ENCODE assay signal across 9 cellular contexts in genomic region chr3:69092030-69092513, GRCh38. TPM values are rescaled to one million over a fixed set of nuclear protein-coding genes. Genes with fewer than 3 reads are reported as not detected.
DNase-seq lines count a peak whose midpoint lies in the region; ATAC-seq and TF ChIP-seq lines count a peak whose summit lies in the region.
"Had no signal": no experiment of that assay in that cellular context is flagged by ENCODE, and none has a peak within 500 bp of the region (broad histone marks: within the 10 kb centered on the region; RNA-seq: fewer than 3 reads in every experiment).

No MANE protein-coding gene starts in this region.

- H3K9me3 Mint-ChIP-seq in brain (no peaks in the 10 kb centered on the region), neural progenitor cell (no peaks in the 10 kb centered on the region)

- H3K9me2 ChIP-seq in Karpas-422 (replicated peaks; ENCODE audit: insufficient read depth, low read length), result no peaks in the 10 kb centered on the region

- peaks cover 30% of the 10 kb centered on the region for H3K79me2 ChIP-seq in Karpas-422 (ENCODE audit: low read length)
- peaks cover 17% of the 10 kb centered on the region for H3K79me2 ChIP-seq in neural progenitor cell (ENCODE audit: low read depth)

- H3K4me3 Mint-ChIP-seq in brain, result peak overlapping the region in 4 of 5 experiments; percentile 45 to 67 (median 56)
- no peak overlapping the region for H3K4me3 Mint-ChIP-seq in neural progenitor cell

- H3K27me3 ChIP-seq in GM06990 (replicated peaks; ENCODE audit: control insufficient read depth, insufficient read depth, low read length) (no peaks in the 10 kb centered on the region), Karpas-422 (ENCODE audit: low read length) (no peaks in the 10 kb centered on the region), neural progenitor cell (no peaks in the 10 kb centered on the region), SJCRH30 (no peaks in the 10 kb centered on the region), MG63 (no peaks in the 10 kb centered on the region)

- H3F3A ChIP-seq in neural progenitor cell (ENCODE audit: low read depth), result no peaks in the 10 kb centered on the region

- peak; percentile 66 for ATAC-seq in GM21529 (IDR thresholded peaks at IDR 0.05; ENCODE audit: unreplicated experiment)

- H3K27ac ChIP-seq in Karpas-422 (ENCODE audit: low read length) (peak overlapping the region; percentile 73), neural progenitor cell (peak overlapping the region; percentile 60), SJCRH30 (no peak overlapping the region)

- H3K4me1 Mint-ChIP-seq in brain (peaks cover 84% of the 10 kb centered on the region), neural progenitor cell (peaks cover 22% of the 10 kb centered on the region)

- H3K4me1 ChIP-seq in Karpas-422 (ENCODE audit: low read length), result peaks cover 50% of the 10 kb centered on the region
- H3K4me1 ChIP-seq in neural progenitor cell, result peaks cover 10% of the 10 kb centered on the region
- peaks cover 12% of the 10 kb centered on the region for H3K4me1 ChIP-seq in SJCRH30

- H3K9ac ChIP-seq in Karpas-422 (ENCODE audit: low read length) (peak overlapping the region; percentile 63), neural progenitor cell (no peak overlapping the region)

- H3K4me2 ChIP-seq in Karpas-422 (ENCODE audit: low read depth, low read length, poor library complexity, severe bottlenecking), result peak overlapping the region; percentile 56
- H3K4me2 ChIP-seq in neural progenitor cell, result peak overlapping the region; percentile 59

- no peaks in the 10 kb centered on the region; the same call in 1 of the 2 replicates for H3K36me3 ChIP-seq in GM06990 (ENCODE audit: control insufficient read depth, insufficient read depth, low read length)
- H3K36me3 ChIP-seq in Karpas-422 (ENCODE audit: insufficient read depth, low read length), result no peaks in the 10 kb centered on the region
- H3K36me3 ChIP-seq in neural progenitor cell, result no peaks in the 10 kb centered on the region
- H3K36me3 ChIP-seq in SJCRH30, result no peaks in the 10 kb centered on the region
- peaks cover 9% of the 10 kb centered on the region for H3K36me3 ChIP-seq in MG63

- DNase-seq in GM06990 (ENCODE audit: extremely low read depth, insufficient read length) (peak; percentile 46), Karpas-422 (peak; percentile 78), neural progenitor cell (ENCODE audit: low spot score) (peak; percentile 46), GOT3 (lab: John Stamatoyannopoulos, UW) (no peak), SJCRH30 (no peak), MG63 (no peak)

- no peaks in the 10 kb centered on the region for H3K9me3 ChIP-seq in Karpas-422 (ENCODE audit: low read length)
- H3K9me3 ChIP-seq in neural progenitor cell (ENCODE audit: low read depth), result no peaks in the 10 kb centered on the region
- H3K9me3 ChIP-seq in SJCRH30 (replicated peaks), result no peaks in the 10 kb centered on the region
- H3K9me3 ChIP-seq in MG63, result no peaks in the 10 kb centered on the region

- H2AFZ ChIP-seq in Karpas-422 (ENCODE audit: low read length), result peak overlapping the region; percentile 80
- H2AFZ ChIP-seq in neural progenitor cell (replicated peaks), result no peak overlapping the region

- no peaks in the 10 kb centered on the region for H4K20me1 ChIP-seq in Karpas-422 (ENCODE audit: insufficient read depth, low read depth, low read length)
- H4K20me1 ChIP-seq in neural progenitor cell (ENCODE audit: low read depth), result peaks cover 6% of the 10 kb centered on the region

- no peak for TF ChIP-seq CTCF in GM06990 (IDR thresholded peaks at IDR 0.05; ENCODE audit: insufficient read depth, low read length, poor library complexity, severe bottlenecking)
- no peak for TF ChIP-seq CTCF in brain (conservative IDR thresholded peaks at IDR 0.05)
- TF ChIP-seq CTCF in neural progenitor cell (IDR thresholded peaks at IDR 0.05), result no peak

- H3K27ac Mint-ChIP-seq in brain (peak overlapping the region; percentile 10 to 93 (median 77)), neural progenitor cell (no peak overlapping the region)

- H3K27me3 Mint-ChIP-seq in brain (no peaks in the 10 kb centered on the region), neural progenitor cell (ENCODE audit: insufficient read depth, low read depth) (peaks cover 2% of the 10 kb centered on the region)

- H3K4me3 ChIP-seq in GM06990 (replicated peaks; ENCODE audit: low read depth, low read length) (peak overlapping the region; percentile 8; the same call in 1 of the 2 replicates), Karpas-422 (ENCODE audit: low read length) (peak overlapping the region; percentile 43; the same call in 1 of the 2 replicates), neural progenitor cell (no peak overlapping the region), SJCRH30 (no peak overlapping the region), MG63 (no peak overlapping the region)

- H3K36me3 Mint-ChIP-seq in brain (peaks cover 35% of the 10 kb centered on the region), neural progenitor cell (peaks cover 2% of the 10 kb centered on the region)

RNA-seq across cellular contexts. Expression of gene ARL6IP5, which starts 7.3 kb away (rescaled TPM):
- 16.6 and 40.7 TPM in 2 replicates for total RNA-seq in Karpas-422 (2014; rRNA removed; shearing (Covaris generic); ENCODE audit: low replicate concordance)
- polyA plus RNA-seq in brain (ENCODE audit: insufficient read depth, low read depth, low replicate concordance), result 76.3 TPM
- total RNA-seq in neural progenitor cell (ENCODE audit: low replicate concordance), result 50.5 and 72.4 TPM in 2 replicates
- 29.4 and 30.5 TPM in 2 replicates for total RNA-seq in SJCRH30 (2014; rRNA removed; shearing (Covaris generic))
- total RNA-seq in MG63 (2014; rRNA removed; shearing (Covaris generic); ENCODE audit: low replicate concordance), result 48.3 and 67.5 TPM in 2 replicates

RNA-seq across cellular contexts. Expression of gene UBA3, which starts 11.9 kb away (rescaled TPM):
- total RNA-seq in Karpas-422 (2014; rRNA removed; shearing (Covaris generic); ENCODE audit: low replicate concordance), result 58.8 and 83.2 TPM in 2 replicates
- polyA plus RNA-seq in brain (ENCODE audit: insufficient read depth, low read depth, low replicate concordance), result 19.0 TPM
- 102 and 144 TPM in 2 replicates for total RNA-seq in neural progenitor cell (ENCODE audit: low replicate concordance)
- total RNA-seq in SJCRH30 (2014; rRNA removed; shearing (Covaris generic)), result 41.0 and 48.4 TPM in 2 replicates
- 47.2 and 47.4 TPM in 2 replicates for total RNA-seq in MG63 (2014; rRNA removed; shearing (Covaris generic); ENCODE audit: low replicate concordance)

RNA-seq across cellular contexts. Expression of gene LMOD3, which starts 30.3 kb away (rescaled TPM):
- total RNA-seq in Karpas-422 (2014; rRNA removed; shearing (Covaris generic); ENCODE audit: low replicate concordance), result not detected in 2 replicates
- polyA plus RNA-seq in brain (ENCODE audit: insufficient read depth, low read depth, low replicate concordance), result 0.15 TPM
- not detected in 2 replicates for total RNA-seq in neural progenitor cell (ENCODE audit: low replicate concordance)
- 0.66 and 1.0 TPM in 2 replicates for total RNA-seq in SJCRH30 (2014; rRNA removed; shearing (Covaris generic))
- not detected in 2 replicates for total RNA-seq in MG63 (2014; rRNA removed; shearing (Covaris generic); ENCODE audit: low replicate concordance)
- total RNA-seq: kidney epithelial cell had no signal

RNA-seq across cellular contexts. Expression of gene TMF1, which starts 39.9 kb away (rescaled TPM):
- 22.1 and 25.2 TPM in 2 replicates for total RNA-seq in Karpas-422 (2014; rRNA removed; shearing (Covaris generic); ENCODE audit: low replicate concordance)
- 2.5 TPM for polyA plus RNA-seq in brain (ENCODE audit: insufficient read depth, low read depth, low replicate concordance)
- total RNA-seq in neural progenitor cell (ENCODE audit: low replicate concordance), result 14.6 and 24.4 TPM in 2 replicates
- total RNA-seq in SJCRH30 (2014; rRNA removed; shearing (Covaris generic)), result 9.5 and 12.7 TPM in 2 replicates
- 2.7 and 4.2 TPM in 2 replicates for total RNA-seq in MG63 (2014; rRNA removed; shearing (Covaris generic); ENCODE audit: low replicate concordance)

Comparison
In these comparisons a context has a peak if more than half of its experiments do, and no peak if none do; other contexts are left out.
1. DNase-seq: peak in GM06990 (single experiment), Karpas-422 (single experiment) and neural progenitor cell (single experiment); none in GOT3 (single experiment), SJCRH30 (0 of 2) and MG63 (single experiment).
2. H3K4me3 ChIP-seq: peak in GM06990 (single experiment) and Karpas-422 (single experiment); none in neural progenitor cell (single experiment), SJCRH30 (single experiment) and MG63 (single experiment).